23 cellular contexts compared by ENCODE assay signal in genomic region chr2:10704034-10704594, GRCh38. TPM values are rescaled to one million over a fixed set of nuclear protein-coding genes. Genes with fewer than 3 reads are reported as not detected.
DNase-seq lines count a peak whose midpoint lies in the region; ATAC-seq and TF ChIP-seq lines count a peak whose summit lies in the region.
"Had no signal": no experiment of that assay in that cellular context is flagged by ENCODE, and none has a peak within 500 bp of the region (broad histone marks: within the 10 kb centered on the region; RNA-seq: fewer than 3 reads in every experiment).

No MANE protein-coding gene starts in this region.

- no peaks in the 10 kb centered on the region for H3K4me1 ChIP-seq in HEK293 (ENCODE audit: control insufficient read depth, insufficient read depth, low read length)
- no peaks in the 10 kb centered on the region for H3K4me1 ChIP-seq in RWPE2 (ENCODE audit: insufficient read depth, poor library complexity, severe bottlenecking)
- H3K4me1 ChIP-seq in foreskin keratinocyte, result no peaks in the 10 kb centered on the region
- H3K4me1 ChIP-seq: A549; BE2C; BLaER1 treated with 17β-estradiol and CSF1 and Interleukin-3, amounts not matched to agents 10 nM and 100 nM had no signal

- DNase-seq in RWPE2 (ENCODE audit: low spot score) (no peak), foreskin keratinocyte (peak in 1 of 2 donors; percentile 46)
- DNase-seq: 8988T; ACHN; AML-193; BE2C; CD4-positive, alpha-beta T cell; CD8-positive, alpha-beta memory T cell; DMS 273 treated with DMSO at 0.1 percent for 48 hours; DMS53; DMS79 treated with DMSO at 0.1 percent for 48 hours; H9; HFFc6 had no signal

- TF ChIP-seq CTCF in HEK293 (tag by site-specific recombination; IDR thresholded peaks at IDR 0.05) (no peak), RWPE2 (IDR thresholded peaks at IDR 0.05; ENCODE audit: poor library complexity, severe bottlenecking) (no peak), foreskin keratinocyte (conservative IDR thresholded peaks at IDR 0.05) (no peak)

- no peak overlapping the region for H3K27ac ChIP-seq in HEK293 (ENCODE audit: extremely low read depth, low read depth, low read length)
- H3K27ac ChIP-seq in RWPE2 (ENCODE audit: poor library complexity, severe bottlenecking), result no peak overlapping the region
- H3K27ac ChIP-seq in foreskin keratinocyte, result no peak overlapping the region
- H3K27ac ChIP-seq: A549; BLaER1 treated with 17β-estradiol and CSF1 and Interleukin-3, amounts not matched to agents 10 nM and 100 nM had no signal

- no peak overlapping the region for H3K4me3 ChIP-seq in HEK293 (ENCODE audit: low read depth, low read length)
- no peak overlapping the region for H3K4me3 ChIP-seq in RWPE2 (ENCODE audit: severe bottlenecking)
- H3K4me3 ChIP-seq: A549; BLaER1 treated with 17β-estradiol and CSF1 and Interleukin-3, amounts not matched to agents 10 nM and 100 nM; GM23338 had no signal

- no peaks in the 10 kb centered on the region for H3K9me3 ChIP-seq in HEK293 (ENCODE audit: control insufficient read depth, insufficient read depth, low read depth, low read length)
- H3K9me3 ChIP-seq in RWPE2 (ENCODE audit: severe bottlenecking), result peaks cover 2% of the 10 kb centered on the region
- H3K9me3 ChIP-seq: BE2C; BLaER1 treated with 17β-estradiol and CSF1 and Interleukin-3, amounts not matched to agents 10 nM and 100 nM had no signal

- POLR2A ChIA-PET in HEK293 (lab: Yijun Ruan, JAX), result no interaction called here

- H3K36me3 ChIP-seq in HEK293 (ENCODE audit: control insufficient read depth in 2 of 2, insufficient read depth in 1 of 2, low read length in 2 of 2) (no peaks in the 10 kb centered on the region), RWPE2 (ENCODE audit: low read depth) (no peaks in the 10 kb centered on the region)
- H3K36me3 ChIP-seq: BE2C; BLaER1 treated with 17β-estradiol and CSF1 and Interleukin-3, amounts not matched to agents 10 nM and 100 nM had no signal

- ATAC-seq in RWPE2 (ENCODE audit: low read depth) (peak; percentile 38; the same call in 2 of the 3 replicates), foreskin keratinocyte (peak; percentile 50), GM21737 (IDR thresholded peaks at IDR 0.05; ENCODE audit: unreplicated experiment) (no peak), GM19452 (IDR thresholded peaks at IDR 0.05; ENCODE audit: unreplicated experiment) (no peak), GM18909 (IDR thresholded peaks at IDR 0.05; ENCODE audit: poor library complexity, unreplicated experiment) (no peak)
- ATAC-seq: A549, GM23338, HCT116 had no signal

- CTCF ChIA-PET in HEK293 (lab: Yijun Ruan, JAX), result no interaction called here

- no peaks in the 10 kb centered on the region for H3K27me3 ChIP-seq in RWPE2 (ENCODE audit: insufficient read depth, poor library complexity, severe bottlenecking)
- H3K27me3 ChIP-seq in foreskin keratinocyte, result peaks cover 6% of the 10 kb centered on the region
- H3K27me3 ChIP-seq: BLaER1 treated with 17β-estradiol and CSF1 and Interleukin-3, amounts not matched to agents 10 nM and 100 nM had no signal

TF ChIP-seq in HEK293, 187 proteins besides CTCF, POLR2A, EP300 and RAD21:
- peak; percentile 95 for TF ChIP-seq ZNF140 (tag by site-specific recombination; IDR thresholded peaks at IDR 0.05)
- no peak for TF ChIP-seq ZNF549 (tag by site-specific recombination; IDR thresholded peaks at IDR 0.05)
TF ChIP-seq in HEK293: peak in this region for 1.

RNA-seq across cellular contexts. Expression of gene NOL10, which starts 14.3 kb away (rescaled TPM):
- 32.8 and 37.3 TPM in 2 replicates for total RNA-seq in foreskin keratinocyte
- 16.9 and 22.7 TPM in 2 replicates for polyA plus RNA-seq in foreskin keratinocyte

RNA-seq across cellular contexts. Expression of gene ATP6V1C2, which starts 17.3 kb away (rescaled TPM):
- 0.07 TPM in 2 replicates for total RNA-seq in foreskin keratinocyte
- 0.13 and 0.16 TPM in 2 replicates for polyA plus RNA-seq in foreskin keratinocyte
- total RNA-seq: CD4-positive, alpha-beta T cell; G401; HFFc6 had no signal
- polyA plus RNA-seq: CD14-positive monocyte had no signal

Comparison
In these comparisons a context has a peak if more than half of its experiments do, and no peak if none do; other contexts are left out.
1. ATAC-seq: peak in RWPE2 (single experiment) and foreskin keratinocyte (single experiment); none in GM21737 (single experiment), GM19452 (single experiment) and GM18909 (single experiment).